ENCODE assay signal across 8 cellular contexts in the genomic region with DNA sequence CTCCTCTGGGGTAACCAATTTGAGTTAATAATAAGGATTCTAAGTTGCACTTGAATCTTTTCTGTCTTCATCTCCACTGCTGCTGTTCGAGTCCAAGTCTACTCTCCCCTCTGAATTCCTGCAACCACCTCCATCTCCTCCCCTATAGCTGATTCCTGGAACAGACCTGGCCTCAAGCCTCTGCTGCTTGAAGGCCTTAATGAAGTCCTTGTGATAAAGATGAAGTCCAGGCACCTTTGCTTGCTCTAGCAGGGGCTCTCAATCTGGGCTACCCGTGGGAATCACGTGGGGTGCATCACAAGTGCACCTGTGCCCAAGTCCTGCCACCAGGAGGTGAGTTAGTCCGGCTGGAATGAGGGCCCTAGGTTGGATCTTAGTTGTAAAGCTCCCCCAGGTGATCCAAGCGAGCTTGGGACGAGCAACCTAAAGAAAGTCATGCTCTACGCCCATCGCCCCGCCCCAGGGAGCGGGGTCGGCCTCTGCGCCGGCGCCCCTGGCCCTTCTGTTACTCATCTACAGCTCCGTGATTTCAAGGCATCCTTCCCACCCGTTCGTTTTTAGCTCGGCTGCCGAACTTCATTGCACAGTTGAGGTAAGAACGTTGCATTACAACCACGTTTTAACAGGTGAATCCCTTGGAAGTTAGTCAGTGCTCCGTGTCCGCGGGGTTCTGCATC. TPM values are rescaled to one million over a fixed set of nuclear protein-coding genes. Genes with fewer than 3 reads are reported as not detected.
DNase-seq lines count a peak whose midpoint lies in the region; ATAC-seq, FAIRE-seq and TF ChIP-seq lines count a peak whose summit lies in the region.

No MANE protein-coding gene starts in this region.

- H4K20me1 ChIP-seq in SU-DHL-6 (ENCODE audit: low read depth, low read length) (no peaks in the 10 kb centered on the region), osteoblast (ENCODE audit: insufficient read depth, low read length) (peaks cover 2% of the 10 kb centered on the region)

- TF ChIP-seq EP300 in A549 (IDR thresholded peaks at IDR 0.05) = no peak

- H3K9ac ChIP-seq in SU-DHL-6 (ENCODE audit: low read length) = peak overlapping the region; percentile 85

- H3K27ac ChIP-seq in A549 (peak overlapping the region; percentile 96), SU-DHL-6 (ENCODE audit: low read depth, low read length) (peak overlapping the region; percentile 72), osteoblast (ENCODE audit: low read depth, low read length) (peak overlapping the region; percentile 78)

- H3K4me3 ChIP-seq in A549 = peak overlapping the region; percentile 77
- peak overlapping the region; percentile 84 for H3K4me3 ChIP-seq in SU-DHL-6 (ENCODE audit: insufficient read depth, low read length, poor library complexity, severe bottlenecking)
- peak overlapping the region; percentile 42 for H3K4me3 ChIP-seq in epithelial cell of esophagus (ENCODE audit: low read length)
- peak overlapping the region; percentile 82 for H3K4me3 ChIP-seq in osteoblast (ENCODE audit: insufficient read depth, low read length)

- WGBS in A549 (ENCODE audit: missing lambda C conversion rate) = 78% methylated on average over 24 of the region's 24 CpGs

- no peaks in the 10 kb centered on the region for H3K9me3 ChIP-seq in A549
- H3K9me3 ChIP-seq in SU-DHL-6 (ENCODE audit: insufficient read depth, low read length) = no peaks in the 10 kb centered on the region; the same call in 1 of the 2 replicates
- no peaks in the 10 kb centered on the region for H3K9me3 ChIP-seq in osteoblast (ENCODE audit: low read depth, low read length)

- no peak for FAIRE-seq in A549 (lab: Jason Lieb, UNC)
- FAIRE-seq in RCC 7860 (lab: Jason Lieb, UNC) = no peak

- TF ChIP-seq POLR2A in A549 (IDR thresholded peaks at IDR 0.05; ENCODE audit: low read length) = no peak

- POLR2A ChIA-PET in A549 (lab: Yijun Ruan, JAX) = interaction anchor here (0.6 to 1.6 kb wide), 4 partner anchors 10 to 484 kb away, joined by 3 to 7 read pairs (median 4); a partner anchor contains a TSS

- H3K4me2 ChIP-seq in A549 (peak overlapping the region; percentile 87), SU-DHL-6 (ENCODE audit: low read depth, low read length, poor library complexity, severe bottlenecking) (peak overlapping the region; percentile 96), osteoblast (ENCODE audit: insufficient read depth, low read length) (peak overlapping the region; percentile 89)

- peak overlapping the region; percentile 85 for H2AFZ ChIP-seq in SU-DHL-6 (ENCODE audit: low read depth, low read length, severe bottlenecking)
- peak overlapping the region; percentile 89 for H2AFZ ChIP-seq in osteoblast (ENCODE audit: low read length)

- peak; percentile 26 to 30; a peak in 4 of 6 replicates for ATAC-seq in A549
- peak; percentile 8 for ATAC-seq in GM18517 (IDR thresholded peaks at IDR 0.05; ENCODE audit: unreplicated experiment)

- H3K9me2 ChIP-seq in SU-DHL-6 (replicated peaks; ENCODE audit: insufficient read depth, low read length) = no peaks in the 10 kb centered on the region

- H3K79me2 ChIP-seq in SU-DHL-6 (ENCODE audit: insufficient read depth, low read length) = 0 out of 2 replicates have a peak, but pooled peaks cover 14% of the 10 kb centered on the region
- peaks cover 35% of the 10 kb centered on the region for H3K79me2 ChIP-seq in osteoblast (ENCODE audit: insufficient read depth, low read length)

- 0 out of 5 replicates have a peak, but pooled peaks of 1 of the 2 experiments have one; percentile 3 for TF ChIP-seq RAD21 in A549 (conservative IDR thresholded peaks at IDR 0.05 in 1 of 2, IDR thresholded peaks at IDR 0.05 in 1 of 2)

- peaks cover 33% of the 10 kb centered on the region for H3F3A ChIP-seq in SU-DHL-6 (ENCODE audit: insufficient read depth)

- H3K27me3 ChIP-seq in SU-DHL-6 (ENCODE audit: low read length) (no peaks in the 10 kb centered on the region), osteoblast (ENCODE audit: insufficient read depth, low read length) (no peaks in the 10 kb centered on the region)

- H3K4me1 ChIP-seq in A549 = peaks cover 27% of the 10 kb centered on the region
- H3K4me1 ChIP-seq in osteoblast (ENCODE audit: insufficient read depth, low read length) = peaks cover 12% of the 10 kb centered on the region

- peak; percentile 52 to 55 for DNase-seq in A549 (ENCODE audit: low read depth in 1 of 2, low spot score in 1 of 2)
- peak; percentile 54 for DNase-seq in epithelial cell of esophagus (ENCODE audit: low read depth)
- peak; percentile 80 for DNase-seq in osteoblast (ENCODE audit: insufficient read length, low spot score, missing footprints)
- DNase-seq in NCI-H1048 (lab: John Stamatoyannopoulos, UW) = no peak
- DNase-seq in NK-92 (lab: John Stamatoyannopoulos, UW; ENCODE audit: unreplicated experiment) = no peak
- DNase-seq in RCC 7860 (ENCODE audit: low spot score) = no peak

- no peak for TF ChIP-seq CTCF in A549 (IDR thresholded peaks at IDR 0.05)
- no peak for TF ChIP-seq CTCF in SU-DHL-6 (IDR thresholded peaks at IDR 0.05; ENCODE audit: insufficient read depth, low read length, poor library complexity, severe bottlenecking)
- peak; percentile 51 for TF ChIP-seq CTCF in epithelial cell of esophagus (IDR thresholded peaks at IDR 0.05; ENCODE audit: insufficient read depth, low read depth, low read length, missing control alignments)
- no peak for TF ChIP-seq CTCF in osteoblast (IDR thresholded peaks at IDR 0.05; ENCODE audit: extremely low read depth, low read depth, low read length)

- CTCF ChIA-PET in A549 (lab: Yijun Ruan, JAX) = interaction anchor here (0.9 to 3.5 kb wide), 8 partner anchors 9 to 341 kb away, joined by 3 to 11 read pairs (median 4); a partner anchor contains a TSS

- peaks cover 9% of the 10 kb centered on the region for H3K36me3 ChIP-seq in SU-DHL-6 (ENCODE audit: low read length)
- H3K36me3 ChIP-seq in osteoblast (ENCODE audit: insufficient read depth, low read length) = peaks cover 28% of the 10 kb centered on the region

TF ChIP-seq in A549, 52 proteins besides CTCF, POLR2A, EP300 and RAD21:
- TF ChIP-seq KDM5A (IDR thresholded peaks at IDR 0.05) (no peak), CEBPB (IDR thresholded peaks at IDR 0.05) (no peak), EHMT2 (IDR thresholded peaks at IDR 0.05; ENCODE audit: low read depth) (no peak), TFCP2L1 (CRISPR knock-in tag; IDR thresholded peaks at IDR 0.05) (no peak), MYC (IDR thresholded peaks at IDR 0.05; ENCODE audit: borderline replicate concordance, low read length) (no peak), TP53 (CRISPR knock-in tag; IDR thresholded peaks at IDR 0.05) (no peak)
- TF ChIP-seq, protein P1, sequence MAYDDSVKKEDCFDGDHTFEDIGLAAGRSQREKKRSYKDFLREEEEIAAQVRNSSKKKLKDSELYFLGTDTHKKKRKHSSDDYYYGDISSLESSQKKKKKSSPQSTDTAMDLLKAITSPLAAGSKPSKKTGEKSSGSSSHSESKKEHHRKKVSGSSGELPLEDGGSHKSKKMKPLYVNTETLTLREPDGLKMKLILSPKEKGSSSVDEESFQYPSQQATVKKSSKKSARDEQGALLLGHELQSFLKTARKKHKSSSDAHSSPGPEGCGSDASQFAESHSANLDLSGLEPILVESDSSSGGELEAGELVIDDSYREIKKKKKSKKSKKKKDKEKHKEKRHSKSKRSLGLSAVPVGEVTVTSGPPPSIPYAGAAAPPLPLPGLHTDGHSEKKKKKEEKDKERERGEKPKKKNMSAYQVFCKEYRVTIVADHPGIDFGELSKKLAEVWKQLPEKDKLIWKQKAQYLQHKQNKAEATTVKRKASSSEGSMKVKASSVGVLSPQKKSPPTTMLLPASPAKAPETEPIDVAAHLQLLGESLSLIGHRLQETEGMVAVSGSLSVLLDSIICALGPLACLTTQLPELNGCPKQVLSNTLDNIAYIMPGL (CRISPR knock-in tag; IDR thresholded peaks at IDR 0.05; ENCODE audit: borderline replicate concordance) = no peak
- TF ChIP-seq, protein P2, sequence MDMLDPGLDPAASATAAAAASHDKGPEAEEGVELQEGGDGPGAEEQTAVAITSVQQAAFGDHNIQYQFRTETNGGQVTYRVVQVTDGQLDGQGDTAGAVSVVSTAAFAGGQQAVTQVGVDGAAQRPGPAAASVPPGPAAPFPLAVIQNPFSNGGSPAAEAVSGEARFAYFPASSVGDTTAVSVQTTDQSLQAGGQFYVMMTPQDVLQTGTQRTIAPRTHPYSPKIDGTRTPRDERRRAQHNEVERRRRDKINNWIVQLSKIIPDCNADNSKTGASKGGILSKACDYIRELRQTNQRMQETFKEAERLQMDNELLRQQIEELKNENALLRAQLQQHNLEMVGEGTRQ (IDR thresholded peaks at IDR 0.05) = peak; percentile 63

RNA-seq across cellular contexts. Expression of a gene that starts 0.9 kb away (rescaled TPM):
- polyA plus RNA-seq in A549 (2011; rRNA removed) (163 and 187 TPM in 2 replicates), A549 (2017; fragmentation: RNase III; extraction: RNeasy Plus Mini Kit Qiagen cat#74134 plus additional on column Dnase treatment) (68.3 to 78.4 TPM (median 75.4 TPM) in 3 replicates)
- polyA plus RNA-seq in A549 (2012; cell fraction: cytosol; rRNA removed) = 84.1 and 86.5 TPM in 2 replicates
- polyA plus RNA-seq in A549 (2012; cell fraction: nucleus; rRNA removed) = 26.4 and 42.4 TPM in 2 replicates
- 64.4 and 66.8 TPM in 2 replicates for polyA minus RNA-seq in A549 (2011; rRNA and poly(A)+ RNA removed)
- 52.1 and 56.6 TPM in 2 replicates for total RNA-seq in osteoblast

RNA-seq across cellular contexts. Expression of a gene that starts 50.0 kb away (rescaled TPM):
- polyA plus RNA-seq in A549 (2011; rRNA removed) = 76.7 and 77.2 TPM in 2 replicates
- 22.6 and 26.8 TPM in 2 replicates for polyA plus RNA-seq in A549 (2012; cell fraction: cytosol; rRNA removed)
- polyA plus RNA-seq in A549 (2012; cell fraction: nucleus; rRNA removed) = 14.2 and 24.4 TPM in 2 replicates
- polyA plus RNA-seq in A549 (2017; fragmentation: RNase III; extraction: RNeasy Plus Mini Kit Qiagen cat#74134 plus additional on column Dnase treatment) = 63.4 to 65.0 TPM (median 63.6 TPM) in 3 replicates
- polyA minus RNA-seq in A549 (2011; rRNA and poly(A)+ RNA removed) = 48.5 and 52.2 TPM in 2 replicates
- total RNA-seq in osteoblast = 34.5 and 38.4 TPM in 2 replicates

RNA-seq across cellular contexts. Expression of a gene that starts 50.1 kb away (rescaled TPM):
- polyA plus RNA-seq in A549 (2011; rRNA removed) (136 and 144 TPM in 2 replicates), A549 (2017; fragmentation: RNase III; extraction: RNeasy Plus Mini Kit Qiagen cat#74134 plus additional on column Dnase treatment) (99.3 to 112 TPM (median 101 TPM) in 3 replicates)
- polyA plus RNA-seq in A549 (2012; cell fraction: cytosol; rRNA removed) = 66.2 and 68.2 TPM in 2 replicates
- 22.0 and 29.6 TPM in 2 replicates for polyA plus RNA-seq in A549 (2012; cell fraction: nucleus; rRNA removed)
- polyA minus RNA-seq in A549 (2011; rRNA and poly(A)+ RNA removed) = 17.4 and 18.0 TPM in 2 replicates
- total RNA-seq in osteoblast = 30.8 and 32.4 TPM in 2 replicates

Comparison
In these comparisons a context has a peak if more than half of its experiments do, and no peak if none do; other contexts are left out.
1. DNase-seq: peak in A549 (2 of 2), epithelial cell of esophagus (single experiment) and osteoblast (single experiment); none in NCI-H1048 (single experiment), NK-92 (single experiment) and RCC 7860 (single experiment).
2. Peak in every context shown above with its lines, with median percentiles within 50 percentile points of each other: H3K27ac ChIP-seq, H3K4me2 ChIP-seq and H3K4me3 ChIP-seq.